In the genomic region with DNA sequence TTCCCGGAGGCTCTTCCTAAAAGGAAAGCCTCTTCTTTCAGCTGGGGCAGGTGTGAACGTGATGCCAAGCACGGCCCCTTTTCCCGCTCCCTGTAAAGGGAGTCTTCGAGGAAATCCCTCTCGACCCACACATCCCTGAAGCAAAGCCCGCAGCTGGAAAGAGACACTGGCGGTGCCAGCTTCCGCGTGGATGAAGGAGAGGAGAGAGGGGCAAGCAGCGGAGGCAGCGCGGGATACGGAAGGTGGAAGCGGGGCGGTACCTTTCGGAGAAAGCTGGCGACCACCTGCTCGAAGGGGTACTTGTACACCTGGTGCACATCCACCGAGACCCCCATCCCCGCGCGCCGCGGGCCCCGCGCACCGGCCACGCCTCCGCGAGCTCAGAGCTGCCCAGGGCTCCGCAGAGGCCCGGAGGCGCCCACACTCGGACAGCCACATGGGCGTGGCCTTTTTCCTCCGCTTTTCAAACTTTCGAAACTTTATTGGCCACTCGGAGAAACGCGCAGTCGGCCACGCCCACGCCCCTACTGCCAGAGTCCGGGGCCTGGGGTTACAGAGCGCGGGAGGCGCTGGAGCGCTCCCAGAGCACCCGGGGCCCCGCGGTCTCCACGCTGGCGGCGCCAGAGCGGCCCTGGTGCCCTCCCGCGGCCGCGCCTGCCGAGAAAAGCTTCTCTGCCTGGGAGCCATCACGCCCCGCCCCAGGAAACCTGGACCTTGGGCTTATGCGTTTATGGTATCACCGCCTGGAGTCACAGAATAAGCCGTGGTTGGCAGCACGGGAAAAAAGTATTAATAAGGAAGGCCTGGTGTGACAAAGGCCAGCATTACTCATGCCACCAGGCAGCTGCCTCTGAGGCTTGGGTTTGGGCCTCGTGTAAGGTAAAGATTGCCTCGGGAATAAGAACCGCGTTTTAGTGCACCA, we compare ENCODE assay signal across 8 cellular contexts. TPM values are rescaled to one million over a fixed set of nuclear protein-coding genes. Genes with fewer than 3 reads are reported as not detected.
DNase-seq lines count a peak whose midpoint lies in the region; ATAC-seq and TF ChIP-seq lines count a peak whose summit lies in the region.

A gene (minus strand): TSS at position 426 of the 922 bp plus-strand sequence. CDS start 91 bp downstream, at position 335.

- no peaks in the 10 kb centered on the region for H3K9me2 ChIP-seq in OCI-LY7 (ENCODE audit: insufficient read depth, low read length)

- POLR2A ChIA-PET in OCI-LY7 (lab: Charles Lee), result interaction anchor here (1.1 to 1.2 kb wide), 2 partner anchors 8 to 11 kb away, joined by 3 read pairs; no protein-coding TSS in a partner anchor

- no peaks in the 10 kb centered on the region for H4K20me1 ChIP-seq in OCI-LY7 (ENCODE audit: insufficient read depth, low read length)

- H3K4me3 Mint-ChIP-seq in activated T-helper 1 cell treated with anti-CD3 and anti-CD28 coated beads, Interleukin-12 subunit alpha, Interleukin-12 subunit beta, Interleukin-2, Interleukin-4 antibody, amounts not matched to agents 30 ng/mL and 10 ng/mL and 1 ng/mL, durations not matched to agents 14 hours and 24 hours and 36 hours, result peak within 1 kb of the TSS; percentile 70
- H3K4me3 Mint-ChIP-seq in natural killer cell treated with Interleukin-12 subunit alpha and Interleukin-12 subunit beta and Interleukin-15 and Interleukin-18, amount 100 ng/mL, for 72 hours, result peak within 1 kb of the TSS; percentile 69

- H3K36me3 Mint-ChIP-seq in activated T-helper 1 cell treated with anti-CD3 and anti-CD28 coated beads, Interleukin-12 subunit alpha, Interleukin-12 subunit beta, Interleukin-2, Interleukin-4 antibody, amounts not matched to agents 30 ng/mL and 10 ng/mL and 1 ng/mL, durations not matched to agents 14 hours and 24 hours and 36 hours (ENCODE audit: low read depth), result no peaks in the 10 kb centered on the region
- H3K36me3 Mint-ChIP-seq in natural killer cell treated with Interleukin-12 subunit alpha and Interleukin-12 subunit beta and Interleukin-15 and Interleukin-18, amount 100 ng/mL, for 72 hours, result no peaks in the 10 kb centered on the region

- H3K36me3 ChIP-seq in OCI-LY7 (ENCODE audit: insufficient read depth, low read length), result no peaks in the 10 kb centered on the region

- intact Hi-C loops in OCI-LY7 (cut with micrococcal nuclease; ENCODE audit: unreplicated experiment), result no loop called here
- intact Hi-C loops in activated T-helper 1 cell treated with anti-CD3 and anti-CD28 coated beads, Interleukin-12 subunit alpha, Interleukin-12 subunit beta, Interleukin-2, Interleukin-4 antibody, amounts not matched to agents 30 ng/mL and 10 ng/mL and 1 ng/mL, durations not matched to agents 14 hours and 24 hours and 36 hours (cut with micrococcal nuclease), result loop anchor here (2.0 to 10.0 kb wide), 2 partner anchors 102 to 590 kb away; a partner anchor contains a TSS

- H3K27me3 Mint-ChIP-seq in activated T-helper 1 cell treated with anti-CD3 and anti-CD28 coated beads, Interleukin-12 subunit alpha, Interleukin-12 subunit beta, Interleukin-2, Interleukin-4 antibody, amounts not matched to agents 30 ng/mL and 10 ng/mL and 1 ng/mL, durations not matched to agents 14 hours and 24 hours and 36 hours (ENCODE audit: insufficient read depth), result peaks cover 18% of the 10 kb centered on the region
- H3K27me3 Mint-ChIP-seq in natural killer cell treated with Interleukin-12 subunit alpha and Interleukin-12 subunit beta and Interleukin-15 and Interleukin-18, amount 100 ng/mL, for 72 hours, result peaks cover 3 to 7% of the 10 kb centered on the region in 2 donors

- DNase-seq in COLO829 (ENCODE audit: low spot score) (peak; percentile 46), GM20000 (ENCODE audit: low spot score) (peak; percentile 65), OCI-LY7 (ENCODE audit: low spot score) (peak; percentile 29), foreskin fibroblast (peak; percentile 86 to 96), stromal cell of bone marrow (ENCODE audit: low read depth) (peak; percentile 79)
- peak; percentile 46 for DNase-seq in activated T-helper 1 cell treated with anti-CD3 and anti-CD28 coated beads, Interleukin-12 subunit alpha, Interleukin-12 subunit beta, Interleukin-2, Interleukin-4 antibody, amounts not matched to agents 30 ng/mL and 10 ng/mL and 1 ng/mL, durations not matched to agents 14 hours and 24 hours and 36 hours (ENCODE audit: low spot score)
- DNase-seq in natural killer cell treated with Interleukin-12 subunit alpha and Interleukin-12 subunit beta and Interleukin-15 and Interleukin-18, amount 100 ng/mL, for 72 hours (ENCODE audit: low spot score), result peak; percentile 86

- H3K4me1 Mint-ChIP-seq in activated T-helper 1 cell treated with anti-CD3 and anti-CD28 coated beads, Interleukin-12 subunit alpha, Interleukin-12 subunit beta, Interleukin-2, Interleukin-4 antibody, amounts not matched to agents 30 ng/mL and 10 ng/mL and 1 ng/mL, durations not matched to agents 14 hours and 24 hours and 36 hours (ENCODE audit: low read depth), result peaks cover 5% of the 10 kb centered on the region
- H3K4me1 Mint-ChIP-seq in natural killer cell treated with Interleukin-12 subunit alpha and Interleukin-12 subunit beta and Interleukin-15 and Interleukin-18, amount 100 ng/mL, for 72 hours (ENCODE audit: low read depth in 2 of 2), result peaks cover 12 to 22% of the 10 kb centered on the region in 2 donors

- no peak within 1 kb of the TSS for H3K27ac ChIP-seq in OCI-LY7 (ENCODE audit: low read depth, low read length, poor library complexity, severe bottlenecking)

- no peaks in the 10 kb centered on the region for H3K79me2 ChIP-seq in OCI-LY7 (ENCODE audit: insufficient read depth, low read depth, low read length)

- H3K4me1 ChIP-seq in OCI-LY7 (ENCODE audit: insufficient read depth, low read length, poor library complexity, severe bottlenecking), result no peaks in the 10 kb centered on the region

- H2AFZ ChIP-seq in OCI-LY7 (ENCODE audit: low read length), result peak within 1 kb of the TSS; percentile 72; the same call in 1 of the 2 replicates

- H3K4me3 ChIP-seq in OCI-LY7 (ENCODE audit: low read depth, low read length, poor library complexity, severe bottlenecking) (peak within 1 kb of the TSS; percentile 61), foreskin fibroblast (ENCODE audit: low read depth in 1 of 2, low read length in 2 of 2) (peak within 1 kb of the TSS; percentile 67 to 80)

- no peaks in the 10 kb centered on the region for H3K9me3 ChIP-seq in OCI-LY7 (ENCODE audit: low read length)

- peak within 1 kb of the TSS; percentile 7 for H3K27ac Mint-ChIP-seq in activated T-helper 1 cell treated with anti-CD3 and anti-CD28 coated beads, Interleukin-12 subunit alpha, Interleukin-12 subunit beta, Interleukin-2, Interleukin-4 antibody, amounts not matched to agents 30 ng/mL and 10 ng/mL and 1 ng/mL, durations not matched to agents 14 hours and 24 hours and 36 hours
- H3K27ac Mint-ChIP-seq in natural killer cell treated with Interleukin-12 subunit alpha and Interleukin-12 subunit beta and Interleukin-15 and Interleukin-18, amount 100 ng/mL, for 72 hours, result no peak within 1 kb of the TSS

- CTCF ChIA-PET in OCI-LY7 (lab: Charles Lee; ENCODE audit: unreplicated experiment), result no interaction called here

- TF ChIP-seq CTCF in GM20000 (IDR thresholded peaks at IDR 0.05; ENCODE audit: extremely low read depth, missing control alignments) (no peak), OCI-LY7 (conservative IDR thresholded peaks at IDR 0.05; ENCODE audit: low read length) (no peak), foreskin fibroblast (IDR thresholded peaks at IDR 0.05; ENCODE audit: low read depth, low read length) (no peak)

- peak within 1 kb of the TSS; percentile 48 for H3K4me2 ChIP-seq in OCI-LY7 (ENCODE audit: low read length)

- ATAC-seq in HG03571 (IDR thresholded peaks at IDR 0.05; ENCODE audit: unreplicated experiment), result peak; percentile 84
- ATAC-seq in natural killer cell treated with Interleukin-12 subunit alpha and Interleukin-12 subunit beta and Interleukin-15 and Interleukin-18, amount 100 ng/mL, for 72 hours, result peak; percentile 90 to 93

- no peaks in the 10 kb centered on the region for H3K9me3 Mint-ChIP-seq in activated T-helper 1 cell treated with anti-CD3 and anti-CD28 coated beads, Interleukin-12 subunit alpha, Interleukin-12 subunit beta, Interleukin-2, Interleukin-4 antibody, amounts not matched to agents 30 ng/mL and 10 ng/mL and 1 ng/mL, durations not matched to agents 14 hours and 24 hours and 36 hours
- H3K9me3 Mint-ChIP-seq in natural killer cell treated with Interleukin-12 subunit alpha and Interleukin-12 subunit beta and Interleukin-15 and Interleukin-18, amount 100 ng/mL, for 72 hours, result no peaks in the 10 kb centered on the region

- BruUV-seq in OCI-LY7 (replicated peaks; lab: Mats Ljungman, UMichigan), result no TSS peak

RNA-seq across cellular contexts. Expression of the gene that starts here (rescaled TPM):
- total RNA-seq in OCI-LY7 (2014; rRNA removed; shearing (Covaris generic)), result 1.4 and 2.0 TPM in 2 replicates
- total RNA-seq in OCI-LY7 (2022), result 8.2 and 9.5 TPM in 2 replicates
- total RNA-seq in activated T-helper 1 cell treated with anti-CD3 and anti-CD28 coated beads, Interleukin-12 subunit alpha, Interleukin-12 subunit beta, Interleukin-2, Interleukin-4 antibody, amounts not matched to agents 30 ng/mL and 10 ng/mL and 1 ng/mL, durations not matched to agents 14 hours and 24 hours and 36 hours, result 1.5 and 2.1 TPM in 2 replicates
- 1 to 10 TPM; 3.3 to 7.9 TPM for total RNA-seq in natural killer cell treated with Interleukin-12 subunit alpha and Interleukin-12 subunit beta and Interleukin-15 and Interleukin-18, amount 100 ng/mL, for 72 hours

Comparison
In these comparisons a context has a peak if more than half of its experiments do, and no peak if none do; other contexts are left out.
1. DNase-seq: peak in every context shown above with its lines; median percentile 91 in foreskin fibroblast; 86 in natural killer cell treated with Interleukin-12 subunit alpha and Interleukin-12 subunit beta and Interleukin-15 and Interleukin-18, amount 100 ng/mL, for 72 hours; 79 in stromal cell of bone marrow; 65 in GM20000; 46 in COLO829; 46 in activated T-helper 1 cell treated with anti-CD3 and anti-CD28 coated beads, Interleukin-12 subunit alpha, Interleukin-12 subunit beta, Interleukin-2, Interleukin-4 antibody, amounts not matched to agents 30 ng/mL and 10 ng/mL and 1 ng/mL, durations not matched to agents 14 hours and 24 hours and 36 hours; 29 in OCI-LY7.